ENCODE assay signal across 8 cellular contexts in genomic region chr6:128655978-128656498, GRCh38.
DNase-seq lines count a peak whose midpoint lies in the region; ATAC-seq and TF ChIP-seq lines count a peak whose summit lies in the region.

No MANE protein-coding gene starts in this region.

- no peak for TF ChIP-seq POLR2A in tibial nerve (IDR thresholded peaks at IDR 0.05)

- no peak for TF ChIP-seq CTCF in endothelial cell (IDR thresholded peaks at IDR 0.05; ENCODE audit: unreplicated experiment)
- no peak for TF ChIP-seq CTCF in tibial nerve (IDR thresholded peaks at IDR 0.05)

- H3K27me3 Mint-ChIP-seq in endothelial cell (ENCODE audit: unreplicated experiment): no peaks in the 10 kb centered on the region

- H3K4me1 Mint-ChIP-seq in endothelial cell (ENCODE audit: unreplicated experiment): peaks cover 5% of the 10 kb centered on the region

- no peak for DNase-seq in endothelial cell (ENCODE audit: low spot score)
- DNase-seq in HUDEP-2 (lab: John Stamatoyannopoulos, UW; ENCODE audit: unreplicated experiment in 76 of 76): no peak
- DNase-seq in D341Med (ENCODE audit: low spot score): no peak
- no peak for DNase-seq in tibial nerve (ENCODE audit: low spot score in 2 of 2)
- DNase-seq in activated effector memory CD4-positive, alpha-beta T cell treated with anti-CD3 and anti-CD28 coated beads, Interleukin-2, amount 50 U/mL, for 16 hours: no peak

- no peaks in the 10 kb centered on the region for H3K4me1 ChIP-seq in HUES48 (ENCODE audit: control insufficient read depth, insufficient read depth, low read length)
- no peaks in the 10 kb centered on the region for H3K4me1 ChIP-seq in tibial nerve

- H3K36me3 Mint-ChIP-seq in endothelial cell (ENCODE audit: low read depth, unreplicated experiment): no peaks in the 10 kb centered on the region

- no peaks in the 10 kb centered on the region for H3K36me3 ChIP-seq in HUES48 (ENCODE audit: control insufficient read depth, insufficient read depth, low read length)
- H3K36me3 ChIP-seq in tibial nerve: no peaks in the 10 kb centered on the region

- WGBS in tibial nerve, 2 donors: 27 to 48% methylated on average over 1 of the region's 1 CpG

- H3K27ac Mint-ChIP-seq in endothelial cell (ENCODE audit: unreplicated experiment): peak overlapping the region; percentile 80

- no peaks in the 10 kb centered on the region for H3K9me3 Mint-ChIP-seq in endothelial cell (ENCODE audit: unreplicated experiment)

- no peak overlapping the region for H3K4me3 Mint-ChIP-seq in endothelial cell (ENCODE audit: unreplicated experiment)

- H3K9ac ChIP-seq in HUES48 (ENCODE audit: low read depth, low read length): no peak overlapping the region

- H3K27me3 ChIP-seq in HUES48 (ENCODE audit: control insufficient read depth, insufficient read depth, low read length) (no peaks in the 10 kb centered on the region), tibial nerve (no peaks in the 10 kb centered on the region)

- ATAC-seq in GM18498 (IDR thresholded peaks at IDR 0.05; ENCODE audit: unreplicated experiment) (peak; percentile 73), GM21737 (IDR thresholded peaks at IDR 0.05; ENCODE audit: unreplicated experiment) (peak; percentile 62)

- H3K4me3 ChIP-seq in HUES48 (ENCODE audit: low read depth, low read length): no peak overlapping the region
- no peak overlapping the region for H3K4me3 ChIP-seq in tibial nerve

- no peak for TF ChIP-seq EP300 in tibial nerve (IDR thresholded peaks at IDR 0.05)

- peak overlapping the region; percentile 67 for H3K27ac ChIP-seq in HUES48 (ENCODE audit: low read depth, low read length)
- H3K27ac ChIP-seq in tibial nerve: no peak overlapping the region

- no peaks in the 10 kb centered on the region for H3K9me3 ChIP-seq in HUES48 (ENCODE audit: control insufficient read depth, insufficient read depth, low read length)
- H3K9me3 ChIP-seq in tibial nerve: no peaks in the 10 kb centered on the region
